Comparison of ENCODE assay signal across 1 cellular context in genomic region chr1:55035904-55036303, GRCh38.
TF ChIP-seq lines count a peak whose summit lies in the region.

No MANE protein-coding gene starts in this region.

TF ChIP-seq in HepG2, 621 proteins besides CTCF, POLR2A, EP300 and RAD21 (continues in another document):
- TF ChIP-seq IRF1 (CRISPR knock-in tag; IDR thresholded peaks at IDR 0.05; ENCODE audit: low read depth) (no peak), AGO1 (IDR thresholded peaks at IDR 0.05; ENCODE audit: low read depth, low read length, poor library complexity, severe bottlenecking) (no peak), ZNF335 (CRISPR knock-in tag; IDR thresholded peaks at IDR 0.05) (no peak), HDAC2 (CRISPR knock-in tag; IDR thresholded peaks at IDR 0.05) (peak; percentile 23; the same call in 1 of the 2 replicates), GATAD2A (CRISPR knock-in tag; IDR thresholded peaks at IDR 0.05) (peak; percentile 31; the same call in 1 of the 2 replicates), SOX13 (IDR thresholded peaks at IDR 0.05) (no peak), SOX13 (CRISPR knock-in tag; conservative IDR thresholded peaks at IDR 0.05 in 1 of 2, IDR thresholded peaks at IDR 0.05 in 1 of 2) (peak in 1 of 2 experiments; percentile 26; a peak in 1 of 4 replicates), NR2F2 (IDR thresholded peaks at IDR 0.05; ENCODE audit: borderline replicate concordance, low read depth) (peak; percentile 59; the same call in 1 of the 2 replicates), SCMH1 (CRISPR knock-in tag; IDR thresholded peaks at IDR 0.05; ENCODE audit: borderline replicate concordance) (no peak), MLX (CRISPR knock-in tag; IDR thresholded peaks at IDR 0.05) (no peak), KAT8 (CRISPR knock-in tag; IDR thresholded peaks at IDR 0.05) (no peak), CENPT (CRISPR knock-in tag; IDR thresholded peaks at IDR 0.05; ENCODE audit: low read depth) (no peak), ZNF841 (CRISPR knock-in tag; IDR thresholded peaks at IDR 0.05; ENCODE audit: borderline replicate concordance) (no peak), ZZZ3 (CRISPR knock-in tag; IDR thresholded peaks at IDR 0.05; ENCODE audit: borderline replicate concordance) (no peak), ZNF609 (CRISPR knock-in tag; IDR thresholded peaks at IDR 0.05; ENCODE audit: borderline replicate concordance) (peak; percentile 29; the same call in 1 of the 2 replicates), NFYB (CRISPR knock-in tag; IDR thresholded peaks at IDR 0.05) (no peak), TBX2 (CRISPR knock-in tag; IDR thresholded peaks at IDR 0.05; ENCODE audit: borderline replicate concordance) (peak; percentile 33; the same call in 1 of the 2 replicates), ZSCAN30 (CRISPR knock-in tag; IDR thresholded peaks at IDR 0.05) (no peak), LCORL (IDR thresholded peaks at IDR 0.05) (no peak), LCORL (CRISPR knock-in tag; IDR thresholded peaks at IDR 0.05) (0 out of 2 replicates have a peak, but pooled peaks have one; percentile 26), SATB2 (CRISPR knock-in tag; IDR thresholded peaks at IDR 0.05) (no peak), MIER2 (CRISPR knock-in tag; IDR thresholded peaks at IDR 0.05) (no peak), ARID5B (CRISPR knock-in tag; IDR thresholded peaks at IDR 0.05) (0 out of 2 replicates have a peak, but pooled peaks have one; percentile 10), IKZF1 (IDR thresholded peaks at IDR 0.05) (no peak), HBP1 (CRISPR knock-in tag; IDR thresholded peaks at IDR 0.05; ENCODE audit: low read depth) (no peak), CHD2 (IDR thresholded peaks at IDR 0.05; ENCODE audit: low read depth, low read length) (no peak), CEBPB (IDR thresholded peaks at IDR 0.05; ENCODE audit: borderline replicate concordance, low read depth, low read length) (peak; percentile 42; the same call in 1 of the 2 replicates), TFE3 (CRISPR knock-in tag; IDR thresholded peaks at IDR 0.05) (0 out of 2 replicates have a peak, but pooled peaks have one; percentile 31), NCOR1 (IDR thresholded peaks at IDR 0.05; ENCODE audit: borderline replicate concordance, low read length) (no peak), ZNF777 (CRISPR knock-in tag; IDR thresholded peaks at IDR 0.05) (no peak), BRD4 (CRISPR knock-in tag; IDR thresholded peaks at IDR 0.05) (no peak), GABPA (IDR thresholded peaks at IDR 0.05; ENCODE audit: low read depth, low read length) (no peak), GABPA (CRISPR knock-in tag; IDR thresholded peaks at IDR 0.05; ENCODE audit: low read depth) (peak; percentile 48), SMYD3 (CRISPR knock-in tag; IDR thresholded peaks at IDR 0.05) (no peak), NR2F6 (IDR thresholded peaks at IDR 0.05) (peak; percentile 64), NR2F6 (CRISPR knock-in tag; IDR thresholded peaks at IDR 0.05) (peak; percentile 32; the same call in 1 of the 2 replicates)
- TF ChIP-seq, protein P1, sequence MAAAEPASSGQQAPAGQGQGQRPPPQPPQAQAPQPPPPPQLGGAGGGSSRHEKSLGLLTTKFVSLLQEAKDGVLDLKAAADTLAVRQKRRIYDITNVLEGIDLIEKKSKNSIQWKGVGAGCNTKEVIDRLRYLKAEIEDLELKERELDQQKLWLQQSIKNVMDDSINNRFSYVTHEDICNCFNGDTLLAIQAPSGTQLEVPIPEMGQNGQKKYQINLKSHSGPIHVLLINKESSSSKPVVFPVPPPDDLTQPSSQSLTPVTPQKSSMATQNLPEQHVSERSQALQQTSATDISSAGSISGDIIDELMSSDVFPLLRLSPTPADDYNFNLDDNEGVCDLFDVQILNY (CRISPR knock-in tag; conservative IDR thresholded peaks at IDR 0.05), result no peak
- TF ChIP-seq, protein P2, sequence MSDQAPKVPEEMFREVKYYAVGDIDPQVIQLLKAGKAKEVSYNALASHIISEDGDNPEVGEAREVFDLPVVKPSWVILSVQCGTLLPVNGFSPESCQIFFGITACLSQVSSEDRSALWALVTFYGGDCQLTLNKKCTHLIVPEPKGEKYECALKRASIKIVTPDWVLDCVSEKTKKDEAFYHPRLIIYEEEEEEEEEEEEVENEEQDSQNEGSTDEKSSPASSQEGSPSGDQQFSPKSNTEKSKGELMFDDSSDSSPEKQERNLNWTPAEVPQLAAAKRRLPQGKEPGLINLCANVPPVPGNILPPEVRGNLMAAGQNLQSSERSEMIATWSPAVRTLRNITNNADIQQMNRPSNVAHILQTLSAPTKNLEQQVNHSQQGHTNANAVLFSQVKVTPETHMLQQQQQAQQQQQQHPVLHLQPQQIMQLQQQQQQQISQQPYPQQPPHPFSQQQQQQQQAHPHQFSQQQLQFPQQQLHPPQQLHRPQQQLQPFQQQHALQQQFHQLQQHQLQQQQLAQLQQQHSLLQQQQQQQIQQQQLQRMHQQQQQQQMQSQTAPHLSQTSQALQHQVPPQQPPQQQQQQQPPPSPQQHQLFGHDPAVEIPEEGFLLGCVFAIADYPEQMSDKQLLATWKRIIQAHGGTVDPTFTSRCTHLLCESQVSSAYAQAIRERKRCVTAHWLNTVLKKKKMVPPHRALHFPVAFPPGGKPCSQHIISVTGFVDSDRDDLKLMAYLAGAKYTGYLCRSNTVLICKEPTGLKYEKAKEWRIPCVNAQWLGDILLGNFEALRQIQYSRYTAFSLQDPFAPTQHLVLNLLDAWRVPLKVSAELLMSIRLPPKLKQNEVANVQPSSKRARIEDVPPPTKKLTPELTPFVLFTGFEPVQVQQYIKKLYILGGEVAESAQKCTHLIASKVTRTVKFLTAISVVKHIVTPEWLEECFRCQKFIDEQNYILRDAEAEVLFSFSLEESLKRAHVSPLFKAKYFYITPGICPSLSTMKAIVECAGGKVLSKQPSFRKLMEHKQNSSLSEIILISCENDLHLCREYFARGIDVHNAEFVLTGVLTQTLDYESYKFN (CRISPR knock-in tag; conservative IDR thresholded peaks at IDR 0.05), result 0 out of 2 replicates have a peak, but pooled peaks have one; percentile 28
- TF ChIP-seq, protein P3, sequence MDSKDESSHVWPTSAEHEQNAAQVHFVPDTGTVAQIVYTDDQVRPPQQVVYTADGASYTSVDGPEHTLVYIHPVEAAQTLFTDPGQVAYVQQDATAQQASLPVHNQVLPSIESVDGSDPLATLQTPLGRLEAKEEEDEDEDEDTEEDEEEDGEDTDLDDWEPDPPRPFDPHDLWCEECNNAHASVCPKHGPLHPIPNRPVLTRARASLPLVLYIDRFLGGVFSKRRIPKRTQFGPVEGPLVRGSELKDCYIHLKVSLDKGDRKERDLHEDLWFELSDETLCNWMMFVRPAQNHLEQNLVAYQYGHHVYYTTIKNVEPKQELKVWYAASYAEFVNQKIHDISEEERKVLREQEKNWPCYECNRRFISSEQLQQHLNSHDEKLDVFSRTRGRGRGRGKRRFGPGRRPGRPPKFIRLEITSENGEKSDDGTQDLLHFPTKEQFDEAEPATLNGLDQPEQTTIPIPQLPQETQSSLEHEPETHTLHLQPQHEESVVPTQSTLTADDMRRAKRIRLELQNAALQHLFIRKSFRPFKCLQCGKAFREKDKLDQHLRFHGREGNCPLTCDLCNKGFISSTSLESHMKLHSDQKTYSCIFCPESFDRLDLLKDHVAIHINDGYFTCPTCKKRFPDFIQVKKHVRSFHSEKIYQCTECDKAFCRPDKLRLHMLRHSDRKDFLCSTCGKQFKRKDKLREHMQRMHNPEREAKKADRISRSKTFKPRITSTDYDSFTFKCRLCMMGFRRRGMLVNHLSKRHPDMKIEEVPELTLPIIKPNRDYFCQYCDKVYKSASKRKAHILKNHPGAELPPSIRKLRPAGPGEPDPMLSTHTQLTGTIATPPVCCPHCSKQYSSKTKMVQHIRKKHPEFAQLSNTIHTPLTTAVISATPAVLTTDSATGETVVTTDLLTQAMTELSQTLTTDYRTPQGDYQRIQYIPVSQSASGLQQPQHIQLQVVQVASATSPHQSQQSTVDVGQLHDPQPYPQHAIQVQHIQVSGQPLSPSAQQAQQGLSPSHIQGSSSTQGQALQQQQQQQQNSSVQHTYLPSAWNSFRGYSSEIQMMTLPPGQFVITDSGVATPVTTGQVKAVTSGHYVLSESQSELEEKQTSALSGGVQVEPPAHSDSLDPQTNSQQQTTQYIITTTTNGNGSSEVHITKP (CRISPR knock-in tag; IDR thresholded peaks at IDR 0.05; ENCODE audit: low read depth), result no peak
